ENCODE assay signal across 1 cellular context in genomic region chr22:28798810-28799124, GRCh38.
TF ChIP-seq lines count a peak whose summit lies in the region.

No MANE protein-coding gene starts in this region.

TF ChIP-seq in liver, 16 proteins besides CTCF, POLR2A, EP300 and RAD21 (continued from another document):
- TF ChIP-seq ZBTB33 (IDR thresholded peaks at IDR 0.05): no peak
- no peak for TF ChIP-seq YY1 (IDR thresholded peaks at IDR 0.05)
- no peak for TF ChIP-seq TAF1 (conservative IDR thresholded peaks at IDR 0.05)
- no peak for TF ChIP-seq SP1 (IDR thresholded peaks at IDR 0.05)
- no peak for TF ChIP-seq NR2F2 (IDR thresholded peaks at IDR 0.05)
- no peak for TF ChIP-seq RXRA (IDR thresholded peaks at IDR 0.05)
- no peak for TF ChIP-seq JUND (IDR thresholded peaks at IDR 0.05)
- no peak for TF ChIP-seq GABPA (IDR thresholded peaks at IDR 0.05 in 1 of 2, conservative IDR thresholded peaks at IDR 0.05 in 1 of 2)
- no peak for TF ChIP-seq HNF4A (conservative IDR thresholded peaks at IDR 0.05)
TF ChIP-seq in liver: peak in this region for 0.
